In the genomic region with DNA sequence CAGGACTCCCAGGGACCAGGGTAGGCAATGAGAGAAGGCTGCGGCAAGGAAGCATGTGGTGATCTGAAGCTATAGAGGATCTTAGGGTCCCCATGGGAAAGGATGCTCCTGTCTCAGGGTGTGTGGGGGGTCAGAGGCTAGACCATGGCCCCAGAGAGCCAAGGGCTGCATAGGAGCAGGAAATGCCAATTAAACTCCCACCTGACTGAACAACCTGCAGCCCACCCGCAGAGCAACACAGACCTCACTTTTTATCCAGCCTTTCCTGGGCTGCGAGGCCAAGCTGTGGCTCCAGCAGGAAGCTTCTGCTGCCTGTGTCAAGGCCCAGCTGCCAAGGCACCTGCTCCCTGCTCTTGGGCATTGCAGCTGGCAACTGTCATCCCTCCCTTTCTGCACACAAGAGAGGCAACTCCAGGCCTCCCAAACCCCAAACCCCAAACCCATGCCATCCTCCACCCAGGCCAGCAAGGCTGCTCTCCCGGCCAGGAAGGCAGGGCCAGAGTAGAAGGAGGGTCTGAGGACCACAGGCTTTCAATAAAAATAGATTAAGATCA, we compare ENCODE assay signal across 2 cellular contexts.
TF ChIP-seq lines count a peak whose summit lies in the region.

No MANE protein-coding gene starts in this region.

TF ChIP-seq in SK-N-SH treated with all-trans-retinoic acid at 6 μM for 48 hours, 23 proteins besides CTCF, POLR2A, EP300 and RAD21 (continued from another document):
- TF ChIP-seq ZFP30 (CRISPR knock-in tag; IDR thresholded peaks at IDR 0.05) (no peak), CSDC2 (CRISPR knock-in tag; IDR thresholded peaks at IDR 0.05) (no peak)

TF ChIP-seq in SK-N-SH, 30 proteins besides CTCF, POLR2A, EP300 and RAD21 (continued from another document):
- TF ChIP-seq MEF2A (IDR thresholded peaks at IDR 0.05; ENCODE audit: borderline replicate concordance, low read depth) (no peak), RXRA (IDR thresholded peaks at IDR 0.05; ENCODE audit: borderline replicate concordance, low read depth) (no peak)
- TF ChIP-seq, protein P1, sequence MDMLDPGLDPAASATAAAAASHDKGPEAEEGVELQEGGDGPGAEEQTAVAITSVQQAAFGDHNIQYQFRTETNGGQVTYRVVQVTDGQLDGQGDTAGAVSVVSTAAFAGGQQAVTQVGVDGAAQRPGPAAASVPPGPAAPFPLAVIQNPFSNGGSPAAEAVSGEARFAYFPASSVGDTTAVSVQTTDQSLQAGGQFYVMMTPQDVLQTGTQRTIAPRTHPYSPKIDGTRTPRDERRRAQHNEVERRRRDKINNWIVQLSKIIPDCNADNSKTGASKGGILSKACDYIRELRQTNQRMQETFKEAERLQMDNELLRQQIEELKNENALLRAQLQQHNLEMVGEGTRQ (IDR thresholded peaks at IDR 0.05; ENCODE audit: borderline replicate concordance, low read depth, low read length), result no peak
